Comparison of ENCODE assay signal across 12 cellular contexts in the genomic region with DNA sequence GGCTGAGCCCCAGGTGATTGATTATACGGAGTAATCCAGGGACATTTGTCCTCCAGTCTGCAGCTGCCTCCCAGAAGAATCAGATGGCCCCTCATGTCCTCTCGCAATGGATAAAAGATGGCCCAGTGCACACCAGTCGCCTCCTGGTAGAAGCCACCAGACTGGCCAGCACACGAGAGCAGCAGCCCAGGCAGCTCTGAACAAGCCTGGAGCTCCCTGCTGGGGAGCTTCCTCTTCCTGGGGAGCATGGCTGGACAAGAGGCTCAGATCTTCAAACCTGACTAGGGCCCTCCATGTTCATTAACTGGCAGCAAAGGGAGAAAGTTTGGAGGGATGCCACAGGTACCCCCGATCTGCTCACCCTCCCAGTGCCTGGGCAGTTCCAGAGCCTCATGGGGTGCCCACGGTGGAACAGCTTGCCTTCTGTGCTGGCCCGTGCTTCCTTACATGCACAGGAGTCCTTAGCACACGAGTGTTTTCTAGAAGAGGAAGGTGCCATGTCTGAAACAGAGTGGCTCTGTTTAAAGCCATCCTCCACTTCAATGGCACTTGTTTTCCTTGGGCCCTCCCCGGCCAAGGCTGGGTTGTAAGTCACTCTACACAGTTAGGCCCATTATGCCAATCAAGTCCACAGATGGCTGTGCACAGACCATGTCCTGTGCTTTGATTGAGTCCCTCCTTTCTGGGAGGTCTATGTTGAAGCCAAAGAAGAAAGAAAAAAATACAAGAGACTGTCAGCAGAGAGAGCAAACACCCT.
A peak's percentile ranks its signal among the peaks of the same experiment; 100 is the strongest.
DNase-seq lines count a peak whose midpoint lies in the region; ATAC-seq and TF ChIP-seq lines count a peak whose summit lies in the region.
"Had no signal": no experiment of that assay in that cellular context is flagged by ENCODE, and none has a peak within 500 bp of the region (broad histone marks: within the 10 kb centered on the region; RNA-seq: fewer than 3 reads in every experiment).

No MANE protein-coding gene starts in this region.

- TF ChIP-seq POLR2A in NB4 (IDR thresholded peaks at IDR 0.05; ENCODE audit: extremely low read depth, insufficient read length) = no peak

- H3K4me3 Mint-ChIP-seq in activated CD8-positive, alpha-beta memory T cell treated with anti-CD3 and anti-CD28 coated beads, Interleukin-2, amount 10 ng/mL, durations not matched to agents 7 days and 5 days = no peak overlapping the region
- H3K4me3 Mint-ChIP-seq in endodermal cell = no peak overlapping the region
- H3K4me3 Mint-ChIP-seq in stimulated activated naive CD8-positive, alpha-beta T cell treated with anti-CD3 and anti-CD28 coated beads, Interleukin-15, amount 100 ng/mL, for 72 hours = no peak overlapping the region
- H3K4me3 Mint-ChIP-seq: activated naive CD4-positive, alpha-beta T cell treated with anti-CD3 and anti-CD28 coated beads, Interleukin-2, amount 50 U/mL, for 24 hours; type B pancreatic cell had no signal

- CTCF ChIA-PET in activated CD8-positive, alpha-beta memory T cell treated with anti-CD3 and anti-CD28 coated beads, Interleukin-2, amount 10 ng/mL, durations not matched to agents 7 days and 5 days (lab: Charles Lee) = interaction anchor here (1.6 kb wide), 2 partner anchors 30 to 134 kb away, joined by 4 to 5 read pairs; no protein-coding TSS in a partner anchor

- 92 to 93% methylated on average over 8 to 9 of the region's 9 CpGs for whole genome bisulfite sequencing in endodermal cell (ENCODE audit: insufficient coverage in 1 of 2, insufficient read length in 1 of 2), 2 experiments

- H3K9me3 ChIP-seq in endodermal cell (ENCODE audit: control insufficient read depth, low read length) = no peaks in the 10 kb centered on the region

- H3K4me1 Mint-ChIP-seq in activated CD8-positive, alpha-beta memory T cell treated with anti-CD3 and anti-CD28 coated beads, Interleukin-2, amount 10 ng/mL, durations not matched to agents 7 days and 5 days = peaks cover 40% of the 10 kb centered on the region
- H3K4me1 Mint-ChIP-seq in endodermal cell = peaks cover 4% of the 10 kb centered on the region
- H3K4me1 Mint-ChIP-seq in stimulated activated naive CD8-positive, alpha-beta T cell treated with anti-CD3 and anti-CD28 coated beads, Interleukin-15, amount 100 ng/mL, for 72 hours = no peaks in the 10 kb centered on the region

- H3K27me3 Mint-ChIP-seq in activated CD8-positive, alpha-beta memory T cell treated with anti-CD3 and anti-CD28 coated beads, Interleukin-2, amount 10 ng/mL, durations not matched to agents 7 days and 5 days = no peaks in the 10 kb centered on the region
- no peaks in the 10 kb centered on the region for H3K27me3 Mint-ChIP-seq in endodermal cell (ENCODE audit: insufficient read depth)
- no peaks in the 10 kb centered on the region for H3K27me3 Mint-ChIP-seq in stimulated activated naive CD8-positive, alpha-beta T cell treated with anti-CD3 and anti-CD28 coated beads, Interleukin-15, amount 100 ng/mL, for 72 hours
- H3K27me3 Mint-ChIP-seq: activated naive CD4-positive, alpha-beta T cell treated with anti-CD3 and anti-CD28 coated beads, Interleukin-2, amount 50 U/mL, for 24 hours; type B pancreatic cell had no signal

- no peak overlapping the region for H3K9ac ChIP-seq in endodermal cell (ENCODE audit: extremely low read depth, low read length, poor library complexity, severe bottlenecking)

- no peaks in the 10 kb centered on the region for H3K9me3 Mint-ChIP-seq in activated CD8-positive, alpha-beta memory T cell treated with anti-CD3 and anti-CD28 coated beads, Interleukin-2, amount 10 ng/mL, durations not matched to agents 7 days and 5 days (ENCODE audit: low read depth)
- no peaks in the 10 kb centered on the region for H3K9me3 Mint-ChIP-seq in endodermal cell
- H3K9me3 Mint-ChIP-seq in stimulated activated naive CD8-positive, alpha-beta T cell treated with anti-CD3 and anti-CD28 coated beads, Interleukin-15, amount 100 ng/mL, for 72 hours = no peaks in the 10 kb centered on the region
- H3K9me3 Mint-ChIP-seq: activated naive CD4-positive, alpha-beta T cell treated with anti-CD3 and anti-CD28 coated beads, Interleukin-2, amount 50 U/mL, for 24 hours; type B pancreatic cell had no signal

- H3K36me3 Mint-ChIP-seq in activated CD8-positive, alpha-beta memory T cell treated with anti-CD3 and anti-CD28 coated beads, Interleukin-2, amount 10 ng/mL, durations not matched to agents 7 days and 5 days = peaks cover 75% of the 10 kb centered on the region
- H3K36me3 Mint-ChIP-seq in endodermal cell (ENCODE audit: low read depth) = peaks cover 80% of the 10 kb centered on the region

- no peak for TF ChIP-seq CTCF in NB4 (IDR thresholded peaks at IDR 0.05; ENCODE audit: low read depth, low read length)
- no peak for TF ChIP-seq CTCF in endodermal cell (conservative IDR thresholded peaks at IDR 0.05)

- H3K27ac Mint-ChIP-seq in activated CD8-positive, alpha-beta memory T cell treated with anti-CD3 and anti-CD28 coated beads, Interleukin-2, amount 10 ng/mL, durations not matched to agents 7 days and 5 days = peak overlapping the region; percentile 78
- peak overlapping the region; percentile 8 for H3K27ac Mint-ChIP-seq in endodermal cell
- peak overlapping the region; percentile 33 to 67 for H3K27ac Mint-ChIP-seq in stimulated activated naive CD8-positive, alpha-beta T cell treated with anti-CD3 and anti-CD28 coated beads, Interleukin-15, amount 100 ng/mL, for 72 hours
- H3K27ac Mint-ChIP-seq: type B pancreatic cell had no signal

- no peaks in the 10 kb centered on the region for H3K4me1 ChIP-seq in endodermal cell (ENCODE audit: control insufficient read depth, insufficient read depth, low read length)

- H3K36me3 ChIP-seq in endodermal cell (ENCODE audit: control insufficient read depth, insufficient read depth, low read length) = peaks cover 56% of the 10 kb centered on the region

- no peaks in the 10 kb centered on the region for H3K27me3 ChIP-seq in endodermal cell (ENCODE audit: control insufficient read depth, insufficient read depth, low read length, poor library complexity, severe bottlenecking)

- ATAC-seq in activated CD8-positive, alpha-beta memory T cell treated with anti-CD3 and anti-CD28 coated beads, Interleukin-2, amount 10 ng/mL, durations not matched to agents 7 days and 5 days = no peak
- no peak for ATAC-seq in stimulated activated naive CD8-positive, alpha-beta T cell treated with anti-CD3 and anti-CD28 coated beads, Interleukin-15, amount 100 ng/mL, for 72 hours
- no peak for ATAC-seq in HG03025 (IDR thresholded peaks at IDR 0.05; ENCODE audit: low FRiP score, unreplicated experiment)

- no peak for DNase-seq in activated CD8-positive, alpha-beta memory T cell treated with anti-CD3 and anti-CD28 coated beads, Interleukin-2, amount 10 ng/mL, durations not matched to agents 7 days and 5 days
- no peak for DNase-seq in activated CD8-positive, alpha-beta memory T cell treated with anti-CD3 and anti-CD28 coated beads, Interleukin-2, amount 50 U/mL, for 48 hours
- DNase-seq in NB4 (ENCODE audit: low read depth) = peak; percentile 82
- no peak for DNase-seq in endodermal cell
- DNase-seq in stimulated activated naive CD8-positive, alpha-beta T cell treated with anti-CD3 and anti-CD28 coated beads, Interleukin-15, amount 100 ng/mL, for 72 hours = no peak
- no peak for DNase-seq in effector CD4-positive, alpha-beta T cell
- DNase-seq in activated effector memory CD4-positive, alpha-beta T cell treated with anti-CD3 and anti-CD28 coated beads, Interleukin-2, amount 50 U/mL, for 16 hours = no peak
- DNase-seq: activated CD4-positive, alpha-beta T cell treated with anti-CD3 and anti-CD28 coated beads, Interleukin-2, amount 50 U/mL, for 4 hours; NCI-H2107 had no signal

- H3K27ac ChIP-seq in endodermal cell (ENCODE audit: low read depth, low read length) = no peak overlapping the region

- H3K4me3 ChIP-seq in NB4 (ENCODE audit: low read depth, low read length) (no peak overlapping the region), endodermal cell (ENCODE audit: low read length) (no peak overlapping the region)

Comparison
In these comparisons a context has a peak if more than half of its experiments do, and no peak if none do; other contexts are left out.
1. H3K27ac Mint-ChIP-seq: peak in every context shown above with its lines; median percentile 78 in activated CD8-positive, alpha-beta memory T cell treated with anti-CD3 and anti-CD28 coated beads, Interleukin-2, amount 10 ng/mL, durations not matched to agents 7 days and 5 days; 50 in stimulated activated naive CD8-positive, alpha-beta T cell treated with anti-CD3 and anti-CD28 coated beads, Interleukin-15, amount 100 ng/mL, for 72 hours; 8 in endodermal cell.